ENCODE assay signal across 10 cellular contexts in the genomic region with DNA sequence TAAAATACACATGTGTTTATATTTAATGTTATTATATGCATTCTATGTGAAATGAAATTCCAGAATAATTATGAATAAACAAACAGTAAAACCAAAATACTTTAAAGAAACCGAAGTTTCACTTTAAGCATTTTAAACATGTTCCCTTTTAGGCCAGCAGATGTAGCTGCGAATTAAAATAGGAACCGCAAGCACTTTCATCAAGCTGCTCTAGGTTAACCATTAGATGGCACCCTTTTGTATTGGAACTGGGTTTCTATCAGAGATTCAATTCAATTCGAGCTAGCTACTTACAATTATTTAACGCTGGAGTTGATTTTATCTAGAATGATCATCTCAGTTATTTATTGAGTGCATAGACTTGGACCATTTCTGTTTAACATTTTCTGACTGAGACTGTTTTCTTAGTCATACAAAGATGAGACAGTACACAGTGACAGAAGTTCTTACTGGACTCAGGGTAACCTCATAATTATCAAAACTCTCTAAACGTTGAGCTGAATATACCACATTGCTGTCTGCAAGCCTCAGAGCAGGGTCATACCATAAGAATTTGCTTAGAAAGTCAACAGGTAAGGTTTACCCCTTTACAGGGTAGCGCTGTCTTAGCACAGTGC. TPM values are rescaled to one million over a fixed set of nuclear protein-coding genes. Genes with fewer than 3 reads are reported as not detected.
DNase-seq lines count a peak whose midpoint lies in the region; ATAC-seq and TF ChIP-seq lines count a peak whose summit lies in the region.
"Had no signal": no experiment of that assay in that cellular context is flagged by ENCODE, and none has a peak within 500 bp of the region (broad histone marks: within the 10 kb centered on the region; RNA-seq: fewer than 3 reads in every experiment).

No MANE protein-coding gene starts in this region.

- H3K27me3 ChIP-seq in Panc1 (ENCODE audit: control insufficient read depth, insufficient read depth, low read length) (no peaks in the 10 kb centered on the region), esophagus muscularis mucosa (no peaks in the 10 kb centered on the region), neural progenitor cell (no peaks in the 10 kb centered on the region)
- H3K27me3 ChIP-seq: BLaER1 had no signal

- H3K27me3 Mint-ChIP-seq in activated CD4-positive, alpha-beta T cell treated with anti-CD3 and anti-CD28 coated beads for 36 hours: no peaks in the 10 kb centered on the region
- peaks cover 2% of the 10 kb centered on the region for H3K27me3 Mint-ChIP-seq in neural progenitor cell (ENCODE audit: insufficient read depth, low read depth)

- 21% methylated on average over 7 of the region's 7 CpGs for WGBS in esophagus muscularis mucosa

- no peak overlapping the region for H3K4me3 ChIP-seq in Panc1 (ENCODE audit: low read depth in 2 of 2, low read length in 2 of 2)
- no peak overlapping the region for H3K4me3 ChIP-seq in esophagus muscularis mucosa
- no peak overlapping the region for H3K4me3 ChIP-seq in neural progenitor cell
- H3K4me3 ChIP-seq: BLaER1 had no signal

- CTCF ChIA-PET in activated CD4-positive, alpha-beta T cell treated with anti-CD3 and anti-CD28 coated beads for 36 hours (lab: Charles Lee): interaction anchor here (0.8 to 2.0 kb wide), 23 partner anchors 10 to 632 kb away, joined by 3 to 19 read pairs (median 4); a partner anchor contains a TSS
- CTCF ChIA-PET in Panc1 (lab: Charles Lee): interaction anchor here (0.6 to 1.1 kb wide), 8 partner anchors 9 to 1053 kb away, joined by 3 to 10 read pairs (median 3); no protein-coding TSS in a partner anchor

- TF ChIP-seq EP300 in esophagus muscularis mucosa (IDR thresholded peaks at IDR 0.05): no peak

- TF ChIP-seq CTCF in Panc1 (IDR thresholded peaks at IDR 0.05) (peak; percentile 91; the same call in 1 of the 2 replicates), esophagus muscularis mucosa (IDR thresholded peaks at IDR 0.05) (peak; percentile 52 to 75 (median 67)), neural progenitor cell (IDR thresholded peaks at IDR 0.05) (peak; percentile 90)

- POLR2A ChIA-PET in activated CD4-positive, alpha-beta T cell treated with anti-CD3 and anti-CD28 coated beads for 36 hours (lab: Charles Lee): interaction anchor here (0.7 to 1.0 kb wide), 2 partner anchors 8 to 583 kb away, joined by 3 to 4 read pairs; a partner anchor contains a TSS
- POLR2A ChIA-PET in Panc1 (lab: Charles Lee): no interaction called here

- no peak overlapping the region for H3K4me3 Mint-ChIP-seq in activated CD4-positive, alpha-beta T cell treated with anti-CD3 and anti-CD28 coated beads for 36 hours
- no peak overlapping the region for H3K4me3 Mint-ChIP-seq in neural progenitor cell

- no peaks in the 10 kb centered on the region for H3K79me2 ChIP-seq in neural progenitor cell (ENCODE audit: low read depth)

- H3K9me3 ChIP-seq in Panc1 (ENCODE audit: control insufficient read depth, insufficient read depth, low read depth, low read length) (no peaks in the 10 kb centered on the region), esophagus muscularis mucosa (no peaks in the 10 kb centered on the region), neural progenitor cell (ENCODE audit: low read depth) (no peaks in the 10 kb centered on the region)
- H3K9me3 ChIP-seq: BLaER1 had no signal

- H3K4me1 ChIP-seq in Panc1 (ENCODE audit: control insufficient read depth, insufficient read depth, low read length) (peaks cover 9% of the 10 kb centered on the region), esophagus muscularis mucosa (peaks cover 0 to 24% (median 17%) of the 10 kb centered on the region in 4 donors), neural progenitor cell (no peaks in the 10 kb centered on the region)
- H3K4me1 ChIP-seq: BLaER1 had no signal

- no TSS peak for BruUV-seq in Panc1 (replicated peaks; lab: Mats Ljungman, UMichigan)

- intact Hi-C loops in activated CD4-positive, alpha-beta T cell treated with anti-CD3 and anti-CD28 coated beads for 36 hours (cut with DNase I, micrococcal nuclease): loop anchor here (1.0 to 5.0 kb wide), 9 partner anchors 20 to 818 kb away; a partner anchor contains a TSS
- intact Hi-C loops in Panc1 (cut with micrococcal nuclease; ENCODE audit: unreplicated experiment) (loop anchor here (2.0 kb wide), 2 partner anchors 282 to 352 kb away; no protein-coding TSS in a partner anchor), esophagus muscularis mucosa (cut with DNase I) (no loop called here)

- no peak overlapping the region for H3K9ac ChIP-seq in neural progenitor cell
- H3K9ac ChIP-seq: BLaER1 had no signal

- no peak overlapping the region for H2AFZ ChIP-seq in neural progenitor cell (replicated peaks)

- no peak overlapping the region for H3K27ac Mint-ChIP-seq in activated CD4-positive, alpha-beta T cell treated with anti-CD3 and anti-CD28 coated beads for 36 hours
- no peak overlapping the region for H3K27ac Mint-ChIP-seq in neural progenitor cell

- peak; percentile 25 for DNase-seq in activated CD4-positive, alpha-beta T cell treated with anti-CD3 and anti-CD28 coated beads for 36 hours
- no peak for DNase-seq in activated CD4-positive, alpha-beta T cell treated with anti-CD3 and anti-CD28 coated beads, Interleukin-2, amount 50 U/mL, for 4 hours
- peak; percentile 59 for DNase-seq in Panc1 (ENCODE audit: low read depth, low spot score)
- DNase-seq in esophagus muscularis mucosa (ENCODE audit: extremely low spot score): peak; percentile 3
- peak; percentile 72 for DNase-seq in neural progenitor cell (ENCODE audit: low spot score)
- DNase-seq in DMS 273 (lab: John Stamatoyannopoulos, UW; ENCODE audit: unreplicated experiment): no peak

- TF ChIP-seq POLR2A in esophagus muscularis mucosa (IDR thresholded peaks at IDR 0.05; ENCODE audit: low read depth): no peak

- H3K4me2 ChIP-seq in neural progenitor cell: no peak overlapping the region
- H3K4me2 ChIP-seq: BLaER1 had no signal

- no peaks in the 10 kb centered on the region for H4K20me1 ChIP-seq in neural progenitor cell (ENCODE audit: low read depth)

- no peak overlapping the region for H3K27ac ChIP-seq in Panc1 (ENCODE audit: low read length)
- H3K27ac ChIP-seq in esophagus muscularis mucosa (replicated peaks in 1 of 4): no peak overlapping the region
- H3K27ac ChIP-seq in neural progenitor cell: no peak overlapping the region
- H3K27ac ChIP-seq: BLaER1, epithelial cell of prostate had no signal

- H3K36me3 ChIP-seq in Panc1 (ENCODE audit: control insufficient read depth, insufficient read depth, low read length) (no peaks in the 10 kb centered on the region; the same call in 1 of the 2 replicates), esophagus muscularis mucosa (peaks cover 15 to 59% (median 32%) of the 10 kb centered on the region in 4 donors), neural progenitor cell (no peaks in the 10 kb centered on the region)

- in situ Hi-C loops in Panc1 (cut with HindIII; ENCODE audit: low pct_unique_long_range_greater_than_20kb, low sequenced_read_pairs): loop anchor here (25.0 kb wide), 1 partner anchor 347 kb away; no protein-coding TSS in a partner anchor

- peaks cover 8% of the 10 kb centered on the region for H3F3A ChIP-seq in neural progenitor cell (ENCODE audit: low read depth)

- H3K9me3 Mint-ChIP-seq in activated CD4-positive, alpha-beta T cell treated with anti-CD3 and anti-CD28 coated beads for 36 hours (ENCODE audit: low read depth): no peaks in the 10 kb centered on the region
- H3K9me3 Mint-ChIP-seq in neural progenitor cell: no peaks in the 10 kb centered on the region

- H3K36me3 Mint-ChIP-seq in activated CD4-positive, alpha-beta T cell treated with anti-CD3 and anti-CD28 coated beads for 36 hours (ENCODE audit: low read depth): peaks cover 18% of the 10 kb centered on the region
- peaks cover 21% of the 10 kb centered on the region for H3K36me3 Mint-ChIP-seq in neural progenitor cell

- peak; percentile 84 for ATAC-seq in activated CD4-positive, alpha-beta T cell treated with anti-CD3 and anti-CD28 coated beads for 36 hours
- ATAC-seq in HG02571 (IDR thresholded peaks at IDR 0.05; ENCODE audit: unreplicated experiment) (peak; percentile 72), Panc1 (peak; percentile 85), HG02938 (IDR thresholded peaks at IDR 0.05; ENCODE audit: unreplicated experiment) (no peak)

- peaks cover 13% of the 10 kb centered on the region for H3K4me1 Mint-ChIP-seq in activated CD4-positive, alpha-beta T cell treated with anti-CD3 and anti-CD28 coated beads for 36 hours
- H3K4me1 Mint-ChIP-seq in neural progenitor cell: no peaks in the 10 kb centered on the region

RNA-seq across cellular contexts. Expression of a gene that starts 8.5 kb away (rescaled TPM):
- 1 to 10 TPM; 4.7 to 7.7 TPM for total RNA-seq in activated CD4-positive, alpha-beta T cell treated with anti-CD3 and anti-CD28 coated beads for 36 hours
- 6.8 TPM for total RNA-seq in Panc1 (2021; ENCODE audit: unreplicated experiment)
- polyA plus RNA-seq in Panc1 (2012; ENCODE audit: insufficient read length): 5.0 TPM
- 10 to 100 TPM in 1 of 4 donors, 1 to 10 TPM in 3; 6.1 to 10.1 (median 8.0) TPM for total RNA-seq in esophagus muscularis mucosa
- total RNA-seq in neural progenitor cell (ENCODE audit: low replicate concordance): 8.8 and 9.9 TPM in 2 replicates

Comparison
In these comparisons a context has a peak if more than half of its experiments do, and no peak if none do; other contexts are left out.
1. DNase-seq: peak in activated CD4-positive, alpha-beta T cell treated with anti-CD3 and anti-CD28 coated beads for 36 hours (single experiment), Panc1 (single experiment), esophagus muscularis mucosa (single experiment) and neural progenitor cell (single experiment); none in activated CD4-positive, alpha-beta T cell treated with anti-CD3 and anti-CD28 coated beads, Interleukin-2, amount 50 U/mL, for 4 hours (0 of 2) and DMS 273 (single experiment).
2. Peak in every context shown above with its lines, with median percentiles within 50 percentile points of each other: CTCF ChIP-seq.